In the genomic region with DNA sequence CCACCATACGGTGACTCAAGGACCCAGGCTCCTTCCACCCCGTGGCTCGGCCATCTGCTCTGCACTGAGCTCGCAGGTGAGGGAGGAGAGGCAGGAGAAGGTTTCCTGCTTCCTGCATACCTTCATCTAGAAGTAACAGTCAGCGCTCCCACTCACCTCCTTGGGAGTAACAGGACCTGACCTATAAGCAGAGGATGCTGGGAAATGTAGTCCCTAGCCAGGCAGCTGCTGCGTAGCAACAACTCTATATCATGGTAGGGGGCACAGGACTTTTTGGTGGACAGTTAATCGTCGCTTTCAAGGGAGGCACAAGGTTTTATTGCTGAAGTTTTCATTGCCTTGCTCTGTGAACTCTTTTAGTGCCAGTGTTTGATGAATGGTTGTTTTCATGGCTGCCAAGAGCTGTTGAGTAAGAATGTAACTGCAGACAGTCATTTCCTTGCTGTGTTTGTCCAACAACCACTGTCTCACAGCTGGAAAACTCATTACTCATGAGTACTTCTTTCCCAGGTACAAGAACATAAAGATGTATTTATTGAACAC, we compare ENCODE assay signal across 8 cellular contexts. TPM values are rescaled to one million over a fixed set of nuclear protein-coding genes. Genes with fewer than 3 reads are reported as not detected.
DNase-seq lines count a peak whose midpoint lies in the region; ATAC-seq, FAIRE-seq and TF ChIP-seq lines count a peak whose summit lies in the region.

No MANE protein-coding gene starts in this region.

- peaks cover 2% of the 10 kb centered on the region; the same call in 1 of the 3 replicates for H3K9me3 ChIP-seq in A549
- no peaks in the 10 kb centered on the region for H3K9me3 ChIP-seq in HUES64 (ENCODE audit: insufficient read depth, low read depth, low read length)
- H3K9me3 ChIP-seq in endodermal cell (ENCODE audit: control insufficient read depth, low read length), result no peaks in the 10 kb centered on the region

- CTCF ChIA-PET in A549 (lab: Yijun Ruan, JAX), result interaction anchor here (0.5 to 36.9 kb wide), 5 partner anchors 8 to 321 kb away, joined by 3 to 1127 read pairs (median 28); a partner anchor contains a TSS

- peak overlapping the region; percentile 21 to 56; a peak in 4 of 6 replicates for H3K27ac ChIP-seq in A549
- H3K27ac ChIP-seq in HUES64 (ENCODE audit: low read depth, low read length), result no peak overlapping the region
- no peak overlapping the region for H3K27ac ChIP-seq in endodermal cell (ENCODE audit: low read depth, low read length)

- peak in 1 of 2 experiments; percentile 38 for DNase-seq in A549 (ENCODE audit: low read depth in 1 of 2, low spot score in 1 of 2)
- DNase-seq in endodermal cell, result peak; percentile 86
- no peak for DNase-seq in mesothelial cell of epicardium (ENCODE audit: low spot score in 2 of 2, unreplicated experiment in 2 of 2)
- no peak for DNase-seq in D721Med (ENCODE audit: insufficient read length, low spot score)
- DNase-seq in amygdala (lab: John Stamatoyannopoulos, UW), result no peak

- H3K36me3 Mint-ChIP-seq in endodermal cell (ENCODE audit: low read depth) (peaks cover 5% of the 10 kb centered on the region), mesothelial cell of epicardium (peaks cover 6% of the 10 kb centered on the region)

- H3K4me3 Mint-ChIP-seq in endodermal cell, result no peak overlapping the region
- H3K4me3 Mint-ChIP-seq in mesothelial cell of epicardium, result peak overlapping the region; percentile 30

- H3K36me3 ChIP-seq in HUES64 (ENCODE audit: insufficient read depth, low read length), result no peaks in the 10 kb centered on the region
- H3K36me3 ChIP-seq in endodermal cell (ENCODE audit: control insufficient read depth, insufficient read depth, low read length), result no peaks in the 10 kb centered on the region

- TF ChIP-seq RAD21 in A549 (conservative IDR thresholded peaks at IDR 0.05 in 1 of 2, IDR thresholded peaks at IDR 0.05 in 1 of 2), result no peak

- H3K9me3 Mint-ChIP-seq in endodermal cell (peaks cover 3% of the 10 kb centered on the region), mesothelial cell of epicardium (no peaks in the 10 kb centered on the region)

- FAIRE-seq in A549 (lab: Jason Lieb, UNC) (no peak), D721Med (lab: Jason Lieb, UNC) (no peak)

- H3K4me1 ChIP-seq in A549 (peaks cover 24% of the 10 kb centered on the region), HUES64 (ENCODE audit: insufficient read depth, low read length) (no peaks in the 10 kb centered on the region), endodermal cell (ENCODE audit: control insufficient read depth, insufficient read depth, low read length) (no peaks in the 10 kb centered on the region)

- no peak for TF ChIP-seq EP300 in A549 (IDR thresholded peaks at IDR 0.05)

- H3K9ac ChIP-seq in HUES64 (ENCODE audit: low read depth, low read length) (no peak overlapping the region), endodermal cell (ENCODE audit: extremely low read depth, low read length, poor library complexity, severe bottlenecking) (no peak overlapping the region)

- no peaks in the 10 kb centered on the region for H3K27me3 ChIP-seq in HUES64 (ENCODE audit: insufficient read depth, low read length)
- H3K27me3 ChIP-seq in endodermal cell (ENCODE audit: control insufficient read depth, insufficient read depth, low read length, poor library complexity, severe bottlenecking), result no peaks in the 10 kb centered on the region

- TF ChIP-seq CTCF in A549 (IDR thresholded peaks at IDR 0.05) (no peak), endodermal cell (conservative IDR thresholded peaks at IDR 0.05) (no peak), mesothelial cell of epicardium (IDR thresholded peaks at IDR 0.05; ENCODE audit: unreplicated experiment) (no peak), D721Med (IDR thresholded peaks at IDR 0.05; ENCODE audit: insufficient read depth, missing control alignments) (no peak)

- H3K4me3 ChIP-seq in A549, result no peak overlapping the region
- peak overlapping the region; percentile 32 for H3K4me3 ChIP-seq in HUES64 (ENCODE audit: low read length)
- peak overlapping the region; percentile 53 for H3K4me3 ChIP-seq in endodermal cell (ENCODE audit: low read length)

- no peak overlapping the region for H3K27ac Mint-ChIP-seq in endodermal cell
- no peak overlapping the region for H3K27ac Mint-ChIP-seq in mesothelial cell of epicardium

- ATAC-seq in A549 (peak; percentile 52 to 54; a peak in 3 of 6 replicates), HG02571 (IDR thresholded peaks at IDR 0.05; ENCODE audit: unreplicated experiment) (no peak), HG02759 (IDR thresholded peaks at IDR 0.05; ENCODE audit: unreplicated experiment) (no peak)

- WGBS in A549 (ENCODE audit: missing lambda C conversion rate), result 68% methylated on average over 8 of the region's 8 CpGs
- WGBS in HUES64, result 14% methylated on average over 7 of the region's 8 CpGs
- WGBS in endodermal cell (ENCODE audit: insufficient coverage in 1 of 2, insufficient read length in 1 of 2), 2 experiments, result 34 to 35% methylated on average over 4 to 8 of the region's 8 CpGs

- TF ChIP-seq POLR2A in A549 (IDR thresholded peaks at IDR 0.05; ENCODE audit: low read length), result no peak

- H3K4me2 ChIP-seq in A549, result peak overlapping the region; percentile 40

- POLR2A ChIA-PET in A549 (lab: Yijun Ruan, JAX), result interaction anchor here (1.5 to 1.8 kb wide), 2 partner anchors 13 to 39 kb away, joined by 8 to 20 read pairs; a partner anchor contains a TSS

- H3K27me3 Mint-ChIP-seq in endodermal cell (ENCODE audit: insufficient read depth) (no peaks in the 10 kb centered on the region), mesothelial cell of epicardium (ENCODE audit: low read depth) (no peaks in the 10 kb centered on the region)

- H3K4me1 Mint-ChIP-seq in endodermal cell, result no peaks in the 10 kb centered on the region
- H3K4me1 Mint-ChIP-seq in mesothelial cell of epicardium, result no peaks in the 10 kb centered on the region

TF ChIP-seq in A549, 52 proteins besides CTCF, POLR2A, EP300 and RAD21 (continues in another document):
- TF ChIP-seq RNF2 (IDR thresholded peaks at IDR 0.05; ENCODE audit: borderline replicate concordance, low read depth), result no peak
- TF ChIP-seq TFCP2L1 (CRISPR knock-in tag; IDR thresholded peaks at IDR 0.05), result no peak
- TF ChIP-seq CBX8 (IDR thresholded peaks at IDR 0.05), result no peak
- no peak for TF ChIP-seq BHLHE40 (IDR thresholded peaks at IDR 0.05; ENCODE audit: low read depth, low read length)
- TF ChIP-seq NFE2L2 (conservative IDR thresholded peaks at IDR 0.05; ENCODE audit: low read length), result no peak
- no peak for TF ChIP-seq FOSB (CRISPR knock-in tag; IDR thresholded peaks at IDR 0.05)
- no peak for TF ChIP-seq SMC3 (IDR thresholded peaks at IDR 0.05)
- no peak for TF ChIP-seq RARB (CRISPR knock-in tag; IDR thresholded peaks at IDR 0.05)
- TF ChIP-seq FOSL2 (IDR thresholded peaks at IDR 0.05), result no peak
- TF ChIP-seq FOSL2 (CRISPR knock-in tag; IDR thresholded peaks at IDR 0.05), result peak; percentile 39

RNA-seq across cellular contexts. Expression of a gene that starts 10.2 kb away (rescaled TPM):
- polyA plus RNA-seq in A549 (2011; rRNA removed) (17.1 and 20.2 TPM in 2 replicates), A549 (2017; fragmentation: RNase III; extraction: RNeasy Plus Mini Kit Qiagen cat#74134 plus additional on column Dnase treatment) (17.1 to 20.1 TPM (median 19.6 TPM) in 3 replicates)
- polyA plus RNA-seq in A549 (2012; cell fraction: cytosol; rRNA removed), result 18.3 and 21.1 TPM in 2 replicates
- polyA plus RNA-seq in A549 (2012; cell fraction: nucleus; rRNA removed), result 60.5 and 76.0 TPM in 2 replicates
- 19.6 and 21.2 TPM in 2 replicates for polyA minus RNA-seq in A549 (2011; rRNA and poly(A)+ RNA removed)
- 12.5 TPM for polyA plus RNA-seq in HUES64 (2013, experiment 1 of 2)
- 10.3 TPM for polyA plus RNA-seq in HUES64 (2013, experiment 2 of 2)
- total RNA-seq in endodermal cell (10 to 100 TPM; 33.5 to 36.3 TPM), mesothelial cell of epicardium (39.6 to 40.7 TPM (median 39.9 TPM) in 3 replicates)
- 22.3 TPM for polyA plus RNA-seq in endodermal cell (2013, experiment 1 of 2)
- 17.6 TPM for polyA plus RNA-seq in endodermal cell (2013, experiment 2 of 2)

RNA-seq across cellular contexts. Expression of a gene that starts 13.2 kb away (rescaled TPM):
- polyA plus RNA-seq in A549 (2011; rRNA removed), result 29.1 and 30.9 TPM in 2 replicates
- polyA plus RNA-seq in A549 (2012; cell fraction: cytosol; rRNA removed), result 24.7 and 37.8 TPM in 2 replicates
- 32.9 and 38.3 TPM in 2 replicates for polyA plus RNA-seq in A549 (2012; cell fraction: nucleus; rRNA removed)
- polyA plus RNA-seq in A549 (2017; fragmentation: RNase III; extraction: RNeasy Plus Mini Kit Qiagen cat#74134 plus additional on column Dnase treatment), result 27.4 to 31.7 TPM (median 31.3 TPM) in 3 replicates
- polyA minus RNA-seq in A549 (2011; rRNA and poly(A)+ RNA removed), result 18.4 and 18.9 TPM in 2 replicates
- 27.9 TPM for polyA plus RNA-seq in HUES64 (2013, experiment 1 of 2)
- 29.0 TPM for polyA plus RNA-seq in HUES64 (2013, experiment 2 of 2)
- total RNA-seq in endodermal cell, result 10 to 100 TPM; 44.3 to 47.9 TPM
- polyA plus RNA-seq in endodermal cell (2013, experiment 1 of 2), result 33.1 TPM
- polyA plus RNA-seq in endodermal cell (2013, experiment 2 of 2), result 31.4 TPM
- total RNA-seq in mesothelial cell of epicardium, result 72.5 to 75.4 TPM (median 75.4 TPM) in 3 replicates

RNA-seq across cellular contexts. Expression of a gene that starts 39.7 kb away (rescaled TPM):
- 48.7 and 64.1 TPM in 2 replicates for polyA plus RNA-seq in A549 (2011; rRNA removed)
- 66.1 and 88.3 TPM in 2 replicates for polyA plus RNA-seq in A549 (2012; cell fraction: cytosol; rRNA removed)
- 77.6 and 78.7 TPM in 2 replicates for polyA plus RNA-seq in A549 (2012; cell fraction: nucleus; rRNA removed)
- 58.4 to 72.3 TPM (median 70.3 TPM) in 3 replicates for polyA plus RNA-seq in A549 (2017; fragmentation: RNase III; extraction: RNeasy Plus Mini Kit Qiagen cat#74134 plus additional on column Dnase treatment)
- polyA minus RNA-seq in A549 (2011; rRNA and poly(A)+ RNA removed), result 41.9 and 47.2 TPM in 2 replicates
- 3.7 TPM for polyA plus RNA-seq in HUES64 (2013, experiment 1 of 2)
- polyA plus RNA-seq in HUES64 (2013, experiment 2 of 2), result 4.1 TPM
- 1 to 10 TPM; 3.9 to 4.3 TPM for total RNA-seq in endodermal cell
- 2.7 TPM for polyA plus RNA-seq in endodermal cell (2013, experiment 1 of 2)
- 2.7 TPM for polyA plus RNA-seq in endodermal cell (2013, experiment 2 of 2)
- 7.8 to 9.0 TPM (median 7.9 TPM) in 3 replicates for total RNA-seq in mesothelial cell of epicardium

RNA-seq across cellular contexts. Expression of a gene that starts 45.1 kb away (rescaled TPM):
- polyA plus RNA-seq in A549 (2011; rRNA removed) (0.50 and 0.79 TPM in 2 replicates), A549 (2017; fragmentation: RNase III; extraction: RNeasy Plus Mini Kit Qiagen cat#74134 plus additional on column Dnase treatment) (0.83 to 1.3 TPM (median 1.2 TPM) in 3 replicates)
- 1.0 and 1.3 TPM in 2 replicates for polyA plus RNA-seq in A549 (2012; cell fraction: cytosol; rRNA removed)
- 1.2 TPM in 2 replicates for polyA plus RNA-seq in A549 (2012; cell fraction: nucleus; rRNA removed)
- polyA minus RNA-seq in A549 (2011; rRNA and poly(A)+ RNA removed), result 0.29 and 0.37 TPM in 2 replicates
- polyA plus RNA-seq in HUES64 (2013, experiment 1 of 2), result 1.1 TPM
- polyA plus RNA-seq in HUES64 (2013, experiment 2 of 2), result 1.0 TPM
- total RNA-seq in endodermal cell (1 to 10 TPM; 1.8 to 2.3 TPM), mesothelial cell of epicardium (0.69 to 1.1 TPM (median 0.86 TPM) in 3 replicates)
- polyA plus RNA-seq in endodermal cell (2013, experiment 1 of 2), result 1.2 TPM
- 0.95 TPM for polyA plus RNA-seq in endodermal cell (2013, experiment 2 of 2)

Comparison
In these comparisons a context has a peak if more than half of its experiments do, and no peak if none do; other contexts are left out.
1. ATAC-seq: peak in A549 (2 of 2); none in HG02571 (single experiment) and HG02759 (single experiment).
2. H3K27ac ChIP-seq: peak in A549 (2 of 2); none in HUES64 (single experiment) and endodermal cell (single experiment).